ENCODE assay signal across 9 cellular contexts in the genomic region with DNA sequence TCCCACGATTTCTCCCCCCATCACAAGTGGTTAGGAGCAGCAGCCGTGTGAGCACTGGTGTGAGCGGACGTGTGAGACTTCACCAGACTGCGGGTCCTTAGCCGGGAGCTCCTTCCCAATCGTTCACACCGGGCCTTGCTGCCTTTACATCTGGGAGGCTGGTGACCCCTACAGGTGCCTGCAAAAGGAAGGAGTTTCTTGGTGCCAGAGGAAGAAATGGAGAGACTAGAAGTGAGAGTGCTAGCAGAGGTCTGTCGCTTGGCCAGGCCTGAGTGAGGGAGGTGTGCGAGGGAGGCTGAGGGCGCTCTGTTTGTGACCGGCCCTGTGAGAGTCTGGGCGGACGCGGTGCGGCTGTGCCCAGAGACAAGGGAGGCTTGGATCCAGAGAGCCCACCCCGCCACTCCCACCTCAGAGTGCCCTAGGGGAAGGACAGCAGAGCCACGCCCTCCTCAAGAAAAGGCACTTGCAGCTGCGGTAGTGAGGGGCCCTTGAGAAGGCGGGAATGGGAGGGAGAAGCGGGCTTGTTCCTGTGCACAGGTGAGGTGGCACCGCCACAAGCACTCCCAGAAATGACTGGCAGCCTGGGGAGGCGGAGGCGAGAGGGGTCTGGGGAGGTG. TPM values are rescaled to one million over a fixed set of nuclear protein-coding genes. Genes with fewer than 3 reads are reported as not detected.
A peak's percentile ranks its signal among the peaks of the same experiment; 100 is the strongest.
DNase-seq lines count a peak whose midpoint lies in the region; ATAC-seq and TF ChIP-seq lines count a peak whose summit lies in the region.
"Had no signal": no experiment of that assay in that cellular context is flagged by ENCODE, and none has a peak within 500 bp of the region (broad histone marks: within the 10 kb centered on the region; RNA-seq: fewer than 3 reads in every experiment).

No MANE protein-coding gene starts in this region.

- no peak overlapping the region for H2BK120ac ChIP-seq in neuronal stem cell (ENCODE audit: low read depth, low read length)

- no peak overlapping the region for H3K9ac ChIP-seq in neuronal stem cell (ENCODE audit: low read depth, low read length, poor library complexity)

- no peaks in the 10 kb centered on the region for H3K27me3 ChIP-seq in H7 (ENCODE audit: control insufficient read depth, insufficient read depth, low read length)
- peaks cover 0 to 20% (median 10%) of the 10 kb centered on the region in 3 experiments for H3K27me3 ChIP-seq in neuronal stem cell (ENCODE audit: control insufficient read depth in 3 of 3, insufficient read depth in 3 of 3, low read depth in 1 of 3, low read length in 3 of 3)
- H3K27me3 ChIP-seq in esophagus muscularis mucosa = no peaks in the 10 kb centered on the region

- H3K79me1 ChIP-seq in neuronal stem cell (ENCODE audit: low read depth, low read length) = no peaks in the 10 kb centered on the region

- TF ChIP-seq EP300 in esophagus muscularis mucosa (IDR thresholded peaks at IDR 0.05) = no peak

- no peak overlapping the region for H2AK5ac ChIP-seq in neuronal stem cell (ENCODE audit: low read depth, low read length)

- DNase-seq in H7 = peak; percentile 77
- peak; percentile 63 for DNase-seq in NCI-H82 (lab: John Stamatoyannopoulos, UW)
- DNase-seq in endothelial cell (ENCODE audit: low spot score) = peak; percentile 44
- peak; percentile 43 for DNase-seq in neuronal stem cell (ENCODE audit: low spot score)
- no peak for DNase-seq in D341Med (ENCODE audit: low spot score)
- DNase-seq in esophagus muscularis mucosa (ENCODE audit: extremely low spot score) = no peak
- DNase-seq: anterior cingulate cortex had no signal

- peak overlapping the region; percentile 61 for H3K18ac ChIP-seq in neuronal stem cell (ENCODE audit: low read length)

- H2BK12ac ChIP-seq in neuronal stem cell (ENCODE audit: low read length) = no peak overlapping the region

- WGBS in neuronal stem cell (ENCODE audit: extremely low coverage in 2 of 2, insufficient read length in 2 of 2, insufficient replicate concordance in 1 of 2), 2 donors = no CpG with 5 or more reads among the region's 24 CpGs
- 71% methylated on average over 18 of the region's 24 CpGs for WGBS in esophagus muscularis mucosa

- H3K36me3 ChIP-seq in H7 (replicated peaks; ENCODE audit: control insufficient read depth, insufficient read depth, low read length) (no peaks in the 10 kb centered on the region), neuronal stem cell (replicated peaks in 1 of 2; ENCODE audit: control insufficient read depth in 2 of 2, insufficient read depth in 2 of 2, low read length in 2 of 2) (no peaks in the 10 kb centered on the region), esophagus muscularis mucosa (no peaks in the 10 kb centered on the region)

- H3K9me3 ChIP-seq in neuronal stem cell (replicated peaks in 1 of 2; ENCODE audit: control insufficient read depth in 2 of 2, insufficient read depth in 1 of 2, low read depth in 1 of 2, low read length in 2 of 2) = peaks cover 0 to 2% of the 10 kb centered on the region in 2 donors
- no peaks in the 10 kb centered on the region for H3K9me3 ChIP-seq in esophagus muscularis mucosa

- peaks cover 3% of the 10 kb centered on the region for H3K36me3 Mint-ChIP-seq in endothelial cell (ENCODE audit: low read depth, unreplicated experiment)

- no peak overlapping the region for H3K4ac ChIP-seq in neuronal stem cell (ENCODE audit: low read length)

- no peak overlapping the region for H2BK15ac ChIP-seq in neuronal stem cell (ENCODE audit: low read length)

- H3K4me3 ChIP-seq in H7 (ENCODE audit: insufficient read depth, low read depth, low read length) (peak overlapping the region; percentile 38), neuronal stem cell (ENCODE audit: low read length in 2 of 2) (peak overlapping the region in 1 of 2 donors; percentile 50), esophagus muscularis mucosa (no peak overlapping the region)

- H4K91ac ChIP-seq in neuronal stem cell (ENCODE audit: low read depth, low read length, poor library complexity) = no peak overlapping the region

- H3K4me1 ChIP-seq in neuronal stem cell (ENCODE audit: control insufficient read depth in 2 of 2, insufficient read depth in 1 of 2, low read depth in 1 of 2, low read length in 2 of 2) = peaks cover 2 to 3% of the 10 kb centered on the region in 2 donors
- peaks cover 0 to 13% (median 8%) of the 10 kb centered on the region in 4 donors for H3K4me1 ChIP-seq in esophagus muscularis mucosa

- peak overlapping the region; percentile 68 for H3K4me3 Mint-ChIP-seq in endothelial cell (ENCODE audit: unreplicated experiment)
- H3K4me3 Mint-ChIP-seq: neural crest cell had no signal

- peak overlapping the region; percentile 42 for H3K4me2 ChIP-seq in neuronal stem cell (ENCODE audit: insufficient read depth, low read length, poor library complexity, severe bottlenecking)

- TF ChIP-seq POLR2A in esophagus muscularis mucosa (IDR thresholded peaks at IDR 0.05; ENCODE audit: low read depth) = no peak

- no peak overlapping the region for H3K23ac ChIP-seq in neuronal stem cell (ENCODE audit: low read depth, low read length, poor library complexity)

- H3K27me3 Mint-ChIP-seq in endothelial cell (ENCODE audit: unreplicated experiment) = peaks cover 6% of the 10 kb centered on the region

- H3K4me1 Mint-ChIP-seq in endothelial cell (ENCODE audit: unreplicated experiment) = peaks cover 19% of the 10 kb centered on the region

- ATAC-seq in GM21526 (IDR thresholded peaks at IDR 0.05; ENCODE audit: low FRiP score, unreplicated experiment) = no peak

- no peak overlapping the region for H3K27ac Mint-ChIP-seq in endothelial cell (ENCODE audit: unreplicated experiment)

- no peak overlapping the region for H2BK5ac ChIP-seq in neuronal stem cell (ENCODE audit: low read length)

- no peak overlapping the region for H3K27ac ChIP-seq in neuronal stem cell (replicated peaks; ENCODE audit: low read length)
- no peak overlapping the region for H3K27ac ChIP-seq in esophagus muscularis mucosa (replicated peaks in 1 of 4)

- no peak for TF ChIP-seq CTCF in endothelial cell (IDR thresholded peaks at IDR 0.05; ENCODE audit: unreplicated experiment)
- TF ChIP-seq CTCF in esophagus muscularis mucosa (IDR thresholded peaks at IDR 0.05) = no peak

- no peaks in the 10 kb centered on the region for H3K9me3 Mint-ChIP-seq in endothelial cell (ENCODE audit: unreplicated experiment)
- H3K9me3 Mint-ChIP-seq: neural crest cell had no signal

- H4K8ac ChIP-seq in neuronal stem cell (ENCODE audit: low read depth, low read length) = no peak overlapping the region

- H2AFZ ChIP-seq in neuronal stem cell (ENCODE audit: low read length) = peak overlapping the region; percentile 59

- peak overlapping the region; percentile 10 for H3K14ac ChIP-seq in neuronal stem cell (ENCODE audit: low read length)

- intact Hi-C loops in esophagus muscularis mucosa (cut with DNase I) = loop anchor here (5.0 kb wide), 1 partner anchor 54 kb away; no protein-coding TSS in a partner anchor

RNA-seq across cellular contexts. Expression of a gene that starts 10.0 kb away (rescaled TPM):
- total RNA-seq in H7 (2014; rRNA removed; shearing (Covaris generic)) = 1.3 and 2.6 TPM in 2 replicates
- total RNA-seq in endothelial cell (ENCODE audit: unreplicated experiment) (6.3 TPM), esophagus muscularis mucosa (1 to 10 TPM; 2.1 to 5.1 (median 3.2) TPM)
- polyA plus RNA-seq in neuronal stem cell (2013, experiment 1 of 2) = 5.5 TPM
- polyA plus RNA-seq in neuronal stem cell (2013, experiment 2 of 2) = 6.1 TPM

Comparison
In these comparisons a context has a peak if more than half of its experiments do, and no peak if none do; other contexts are left out.
1. DNase-seq: peak in H7 (single experiment), NCI-H82 (single experiment), endothelial cell (single experiment) and neuronal stem cell (single experiment); none in D341Med (single experiment) and esophagus muscularis mucosa (single experiment).